In the genomic region with DNA sequence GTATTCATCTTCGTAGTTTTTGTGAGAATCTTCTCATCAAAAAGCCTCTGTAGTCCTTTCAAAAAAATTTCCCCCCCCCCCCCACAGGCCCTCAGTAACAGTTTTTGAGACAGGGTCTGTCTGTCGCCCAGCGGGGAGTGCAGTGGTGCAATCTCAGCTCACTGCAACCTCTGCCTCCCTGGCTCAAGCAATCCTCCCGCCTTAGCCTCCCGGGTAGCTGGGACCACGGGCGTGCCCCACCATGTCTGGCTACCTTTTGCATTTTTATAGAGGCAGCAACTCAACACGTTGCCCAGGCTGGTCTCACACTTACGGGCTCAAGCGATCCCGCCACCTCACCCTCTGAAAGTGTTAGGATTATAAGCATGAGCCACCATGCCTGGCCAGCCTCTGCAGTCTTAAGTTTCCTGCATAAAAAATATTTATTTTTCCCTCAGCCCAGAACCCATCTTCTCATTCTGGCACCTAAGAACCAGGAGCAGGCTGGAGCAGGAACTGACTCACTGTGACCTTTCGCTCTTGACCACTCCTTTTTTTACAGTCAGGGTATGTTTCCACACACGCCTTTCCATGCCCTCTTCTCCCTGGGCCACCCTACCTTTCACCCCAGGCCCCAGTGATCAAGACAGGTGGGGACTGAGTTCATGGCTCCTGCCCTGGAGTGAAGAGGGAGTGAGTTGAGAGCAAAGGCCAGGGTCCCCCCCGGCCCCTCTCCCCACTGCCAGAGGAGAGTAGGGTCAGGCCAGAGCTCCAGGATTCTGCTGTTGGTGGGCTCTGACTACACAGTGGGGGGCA, we compare ENCODE assay signal across 24 cellular contexts. TPM values are rescaled to one million over a fixed set of nuclear protein-coding genes. Genes with fewer than 3 reads are reported as not detected.
DNase-seq lines count a peak whose midpoint lies in the region; ATAC-seq and TF ChIP-seq lines count a peak whose summit lies in the region.
"Had no signal": no experiment of that assay in that cellular context is flagged by ENCODE, and none has a peak within 500 bp of the region (broad histone marks: within the 10 kb centered on the region; RNA-seq: fewer than 3 reads in every experiment).

No MANE protein-coding gene starts in this region.

- no peaks in the 10 kb centered on the region for H3K36me3 ChIP-seq in transverse colon
- H3K36me3 ChIP-seq: ascending aorta, gastrocnemius medialis, thoracic aorta had no signal

- H3K27me3 ChIP-seq in transverse colon = no peaks in the 10 kb centered on the region
- H3K27me3 ChIP-seq: ascending aorta, gastrocnemius medialis had no signal

- no peak for TF ChIP-seq POLR2A in transverse colon (IDR thresholded peaks at IDR 0.05)

- WGBS in transverse colon (ENCODE audit: low coverage in 1 of 2), 2 donors = 82 to 88% methylated on average over 2 to 14 of the region's 14 CpGs

- H3K4me3 ChIP-seq in transverse colon = no peak overlapping the region
- H3K4me3 ChIP-seq: ascending aorta, gastrocnemius medialis, GM12878, lung, smooth muscle cell, thoracic aorta had no signal

- TF ChIP-seq EP300 in transverse colon (IDR thresholded peaks at IDR 0.05; ENCODE audit: low read depth) = no peak

- intact Hi-C loops in left colon (cut with DNase I, micrococcal nuclease) = no loop called here
- intact Hi-C loops in transverse colon (cut with DNase I; ENCODE audit: low total_unique reads) = no loop called here

- TF ChIP-seq CTCF in RWPE1 (conservative IDR thresholded peaks at IDR 0.05; ENCODE audit: low read depth) = no peak
- no peak for TF ChIP-seq CTCF in transverse colon (IDR thresholded peaks at IDR 0.05)

- ATAC-seq in left colon = peak; percentile 66
- no peak for ATAC-seq in HG03354 (IDR thresholded peaks at IDR 0.05; ENCODE audit: poor library complexity, severe bottlenecking, unreplicated experiment)
- ATAC-seq in HG03097 (IDR thresholded peaks at IDR 0.05; ENCODE audit: low FRiP score, unreplicated experiment) = no peak
- ATAC-seq in GM18873 (IDR thresholded peaks at IDR 0.05; ENCODE audit: low FRiP score, unreplicated experiment) = no peak
- ATAC-seq: esophagus mucosa, gastrocnemius medialis, GM12878 had no signal

- H3K27ac ChIP-seq in RWPE1 (peak overlapping the region; percentile 60), transverse colon (peak overlapping the region in 3 of 4 donors; percentile 15 to 43 (median 38))
- H3K27ac ChIP-seq: ascending aorta, gastrocnemius medialis, thoracic aorta had no signal

- POLR2A ChIA-PET in RWPE1 (lab: Yijun Ruan, JAX; ENCODE audit: low non-redundant PET) = no interaction called here

- CTCF ChIA-PET in RWPE1 (lab: Yijun Ruan, JAX) = interaction anchor here (0.5 to 0.6 kb wide), 2 partner anchors 41 to 206 kb away, joined by 3 read pairs; no protein-coding TSS in a partner anchor

- no peaks in the 10 kb centered on the region for H3K9me3 ChIP-seq in transverse colon
- H3K9me3 ChIP-seq: ascending aorta, gastrocnemius medialis, thoracic aorta had no signal

- DNase-seq in HT1080 (ENCODE audit: low read depth) (peak; percentile 48), RWPE1 (ENCODE audit: low spot score) (no peak), left colon (no peak), transverse colon (peak; percentile 47)
- DNase-seq: AML-193; central memory CD4-positive, alpha-beta T cell; DMS53; effector CD4-positive, alpha-beta T cell; gastrocnemius medialis; kidney; NCI-H1436; NCI-H69; nucleus accumbens; SHP77; stimulated activated naive CD4-positive, alpha-beta T cell treated with Interleukin-2 at 50 U/mL for 16 hours had no signal

- in situ Hi-C loops in transverse colon (cut with MboI; ENCODE audit: low pct_ligation_motif_present in 1 of 4, low pct_unique_long_range_greater_than_20kb in 1 of 4, low sequenced_read_pairs in 3 of 4) = no loop called here

- peaks cover 0 to 40% (median 8%) of the 10 kb centered on the region in 4 donors for H3K4me1 ChIP-seq in transverse colon
- H3K4me1 ChIP-seq: ascending aorta had no signal

RNA-seq across cellular contexts. Expression of gene NT5DC4, which starts 32.5 kb away (rescaled TPM):
- total RNA-seq in HT1080 (2014; rRNA removed; shearing (Covaris generic)) = not detected in 2 replicates
- not detected in 2 replicates for polyA plus RNA-seq in HT1080 (2015; cell fraction: cytosol; rRNA removed)
- polyA plus RNA-seq in HT1080 (2015; cell fraction: nucleus; rRNA removed) = not detected in 2 replicates
- total RNA-seq in left colon (not detected), transverse colon (not detected)
- total RNA-seq: ascending aorta, esophagus mucosa, gastrocnemius medialis, kidney, smooth muscle cell, thoracic aorta had no signal
- polyA plus RNA-seq: smooth muscle cell had no signal

RNA-seq across cellular contexts. Expression of gene SLC20A1, which starts 42.5 kb away (rescaled TPM):
- total RNA-seq in HT1080 (2014; rRNA removed; shearing (Covaris generic)) = 225 and 403 TPM in 2 replicates
- 351 and 414 TPM in 2 replicates for polyA plus RNA-seq in HT1080 (2015; cell fraction: cytosol; rRNA removed)
- polyA plus RNA-seq in HT1080 (2015; cell fraction: nucleus; rRNA removed) = 1,087 and 1,109 TPM in 2 replicates
- 100 to 1,000 TPM in 1 of 2 donors, 10 to 100 TPM in 1; 61.6 to 128 TPM for total RNA-seq in left colon
- 100 to 1,000 TPM in 3 of 4 donors, 1 to 10 TPM in 1; 9.4 to 173 (median 148) TPM for total RNA-seq in transverse colon

Comparison
In these comparisons a context has a peak if more than half of its experiments do, and no peak if none do; other contexts are left out.
1. DNase-seq: peak in HT1080 (single experiment) and transverse colon (single experiment); none in RWPE1 (single experiment) and left colon (0 of 2).